ENCODE assay signal across 10 cellular contexts in the genomic region with DNA sequence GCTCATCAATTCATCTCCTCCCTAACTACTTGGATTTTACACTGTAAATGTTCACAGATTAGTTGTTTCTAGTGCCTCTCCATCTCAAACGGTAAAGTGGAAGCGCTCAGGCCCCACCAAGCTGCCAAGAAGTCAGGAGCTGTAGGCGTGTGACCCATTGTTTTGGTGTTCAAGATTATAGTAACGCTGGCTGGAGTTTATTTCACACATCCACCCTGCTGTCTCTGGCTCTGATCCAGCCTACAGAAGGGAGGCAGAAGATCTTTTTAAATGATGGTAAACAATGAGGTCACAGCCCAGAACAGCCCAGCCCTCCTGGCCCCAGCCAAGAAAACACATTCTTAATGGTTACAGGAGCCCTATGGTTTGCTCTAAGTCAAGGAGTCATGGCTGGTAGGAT. TPM values are rescaled to one million over a fixed set of nuclear protein-coding genes. Genes with fewer than 3 reads are reported as not detected.
DNase-seq lines count a peak whose midpoint lies in the region; ATAC-seq, FAIRE-seq and TF ChIP-seq lines count a peak whose summit lies in the region.
"Had no signal": no experiment of that assay in that cellular context is flagged by ENCODE, and none has a peak within 500 bp of the region (broad histone marks: within the 10 kb centered on the region; RNA-seq: fewer than 3 reads in every experiment).

No MANE protein-coding gene starts in this region.

- ATAC-seq in GM21526 (IDR thresholded peaks at IDR 0.05; ENCODE audit: low FRiP score, unreplicated experiment): no peak

- H3K4me3 Mint-ChIP-seq in osteocyte (ENCODE audit: unreplicated experiment): no peak overlapping the region

- H3K4me1 Mint-ChIP-seq in osteocyte (ENCODE audit: unreplicated experiment): peaks cover 26% of the 10 kb centered on the region

- peak; percentile 94 for DNase-seq in AG10803 (ENCODE audit: low read depth)
- peak; percentile 85 for DNase-seq in NCI-H2171 treated with DMSO at 0.1 percent for 48 hours (lab: John Stamatoyannopoulos, UW)
- peak; percentile 94 for DNase-seq in fibroblast of gingiva (ENCODE audit: low read depth)
- no peak for DNase-seq in osteocyte (ENCODE audit: extremely low spot score, unreplicated experiment)
- no peak for DNase-seq in RWPE1 (ENCODE audit: low spot score)
- DNase-seq in RCC 7860 (ENCODE audit: low spot score): no peak
- DNase-seq in midbrain (lab: John Stamatoyannopoulos, UW): no peak
- DNase-seq: H7, hippocampal formation had no signal

- peaks cover 4% of the 10 kb centered on the region for H3K36me3 Mint-ChIP-seq in osteocyte (ENCODE audit: unreplicated experiment)

- no peak overlapping the region for H3K4me3 ChIP-seq in AG10803 (ENCODE audit: low read length)

- POLR2A ChIA-PET in RWPE1 (lab: Yijun Ruan, JAX; ENCODE audit: low non-redundant PET): no interaction called here

- CTCF ChIA-PET in RWPE1 (lab: Yijun Ruan, JAX): no interaction called here

- no peaks in the 10 kb centered on the region for H3K27me3 Mint-ChIP-seq in osteocyte (ENCODE audit: unreplicated experiment)

- no peak overlapping the region for H3K27ac ChIP-seq in RWPE1

- peak overlapping the region; percentile 15 for H3K27ac Mint-ChIP-seq in osteocyte (ENCODE audit: unreplicated experiment)

- no peak for TF ChIP-seq CTCF in AG10803 (conservative IDR thresholded peaks at IDR 0.05; ENCODE audit: low read length)
- no peak for TF ChIP-seq CTCF in osteocyte (IDR thresholded peaks at IDR 0.05)
- TF ChIP-seq CTCF in RWPE1 (conservative IDR thresholded peaks at IDR 0.05; ENCODE audit: low read depth): no peak

- H3K9me3 Mint-ChIP-seq in osteocyte (ENCODE audit: unreplicated experiment): peaks cover 19% of the 10 kb centered on the region

- no peak for FAIRE-seq in RCC 7860 (lab: Jason Lieb, UNC)

RNA-seq across cellular contexts. Expression of gene GALNT15, which starts 25.7 kb away (rescaled TPM):
- total RNA-seq in osteocyte: 0.56 and 1.2 TPM in 2 replicates
- total RNA-seq: H7 had no signal

Comparison
In these comparisons a context has a peak if more than half of its experiments do, and no peak if none do; other contexts are left out.
1. DNase-seq: peak in AG10803 (single experiment), NCI-H2171 treated with DMSO at 0.1 percent for 48 hours (single experiment) and fibroblast of gingiva (single experiment); none in osteocyte (single experiment), RWPE1 (single experiment), RCC 7860 (single experiment) and midbrain (single experiment).